35 cellular contexts compared by ENCODE assay signal in the genomic region with DNA sequence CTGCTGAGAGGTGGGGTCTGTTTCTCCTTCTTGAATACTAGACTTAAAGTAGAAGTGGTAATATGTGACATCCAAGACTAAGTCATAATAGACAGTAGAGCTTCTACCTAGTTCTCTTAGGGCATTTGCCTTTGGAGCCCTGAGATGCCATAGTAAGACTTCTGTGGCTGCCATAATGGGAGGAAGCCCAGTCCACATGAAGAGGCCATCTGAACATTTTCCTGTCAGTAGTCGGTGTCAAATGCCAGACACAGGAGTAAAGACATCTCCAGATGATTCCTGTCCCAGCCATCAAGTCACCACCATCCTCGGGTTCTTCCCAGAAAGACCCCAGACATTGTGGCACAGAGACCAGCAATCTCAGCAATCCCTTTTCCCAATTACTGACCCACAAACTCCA. TPM values are rescaled to one million over a fixed set of nuclear protein-coding genes. Genes with fewer than 3 reads are reported as not detected.
DNase-seq lines count a peak whose midpoint lies in the region; ATAC-seq and TF ChIP-seq lines count a peak whose summit lies in the region.
"Had no signal": no experiment of that assay in that cellular context is flagged by ENCODE, and none has a peak within 500 bp of the region (broad histone marks: within the 10 kb centered on the region; RNA-seq: fewer than 3 reads in every experiment).

No MANE protein-coding gene starts in this region.

- H3K4me3 ChIP-seq in SK-N-SH (ENCODE audit: low read depth in 2 of 2, low read length in 1 of 2) = no peak overlapping the region
- H3K4me3 ChIP-seq: A549; BLaER1; BLaER1 treated with 17β-estradiol and CSF1 and Interleukin-3, amounts not matched to agents 10 nM and 100 nM had no signal

- ATAC-seq in SK-N-SH treated with all-trans-retinoic acid at 6 μM for 48 hours (no peak), left cardiac atrium (no peak)
- ATAC-seq: A549; CD8-positive, alpha-beta T cell had no signal

- no peaks in the 10 kb centered on the region for H3K27me3 ChIP-seq in SK-N-SH (ENCODE audit: insufficient read depth)
- H3K27me3 ChIP-seq: BE2C; BLaER1; BLaER1 treated with 17β-estradiol and CSF1 and Interleukin-3, amounts not matched to agents 10 nM and 100 nM had no signal

- no peaks in the 10 kb centered on the region for H3K36me3 ChIP-seq in SK-N-SH (replicated peaks in 1 of 2; ENCODE audit: control insufficient read depth in 1 of 2, insufficient read depth in 2 of 2, low read length in 1 of 2)
- H3K36me3 ChIP-seq: BE2C; BLaER1; BLaER1 treated with 17β-estradiol and CSF1 and Interleukin-3, amounts not matched to agents 10 nM and 100 nM had no signal

- intact Hi-C loops in cardiac septum (cut with DNase I) = no loop called here
- intact Hi-C loops in left cardiac atrium (cut with DNase I) = no loop called here

- no peak overlapping the region for H3K27ac ChIP-seq in SK-N-SH (ENCODE audit: low read depth in 2 of 2, low read length in 1 of 2)
- H3K27ac ChIP-seq: 22Rv1; A549; BLaER1; BLaER1 treated with 17β-estradiol and CSF1 and Interleukin-3, amounts not matched to agents 10 nM and 100 nM; C4-2B had no signal

- H3K9me3 ChIP-seq in SK-N-SH = no peaks in the 10 kb centered on the region
- H3K9me3 ChIP-seq: A549, BE2C, BLaER1, Caco-2 had no signal

- CTCF ChIA-PET in SK-N-SH (lab: Yijun Ruan, JAX) = interaction anchor here (0.8 kb wide), 1 partner anchor 18 kb away, joined by 3 read pairs; no protein-coding TSS in a partner anchor

- no peaks in the 10 kb centered on the region for H3K79me2 ChIP-seq in SK-N-SH (ENCODE audit: insufficient read depth)

- TF ChIP-seq CTCF in SK-N-SH (IDR thresholded peaks at IDR 0.05) = no peak

- H2AFZ ChIP-seq in SK-N-SH (ENCODE audit: low read depth) = no peak overlapping the region

- H3K4me1 ChIP-seq in SK-N-SH (ENCODE audit: control insufficient read depth in 1 of 2, insufficient read depth in 2 of 2, low read depth in 1 of 2, low read length in 1 of 2) = peaks cover 0 to 14% of the 10 kb centered on the region in 2 experiments; a peak in 1 of 4 replicates
- H3K4me1 ChIP-seq: A549, BE2C, BLaER1, Caco-2 had no signal

- DNase-seq in SK-N-SH = no peak
- DNase-seq in cardiac septum (ENCODE audit: low spot score) = peak; percentile 24
- DNase-seq in left cardiac atrium = no peak
- peak; percentile 13 for DNase-seq in islet precursor cell
- no peak for DNase-seq in NCI-H446 (lab: John Stamatoyannopoulos, UW)
- DNase-seq: 8988T; ACHN; AML-193; BE2C; C1 segment of cervical spinal cord; Caco-2; Calu3; CD4-positive, alpha-beta memory T cell; CD4-positive, alpha-beta T cell; CD4-positive, CD25-positive, alpha-beta regulatory T cell; CD8-positive, alpha-beta memory T cell; CD8-positive, alpha-beta T cell; COR-L47; DMS 273 treated with DMSO at 0.1 percent for 48 hours; DMS153; DMS53; DMS79; DMS79 treated with DMSO at 0.1 percent for 48 hours; DND-41; EL had no signal

- no peak overlapping the region for H3K9ac ChIP-seq in SK-N-SH
- H3K9ac ChIP-seq: BLaER1; BLaER1 treated with 17β-estradiol and CSF1 and Interleukin-3, amounts not matched to agents 10 nM and 100 nM had no signal

- no peaks in the 10 kb centered on the region for H4K20me1 ChIP-seq in SK-N-SH (ENCODE audit: insufficient read depth)
- H4K20me1 ChIP-seq: BLaER1; BLaER1 treated with 17β-estradiol and CSF1 and Interleukin-3, amounts not matched to agents 10 nM and 100 nM had no signal

- POLR2A ChIA-PET in SK-N-SH (lab: Yijun Ruan, JAX) = no interaction called here

- no peaks in the 10 kb centered on the region for H3K9me2 ChIP-seq in SK-N-SH

- 6% methylated on average over 2 of the region's 2 CpGs for WGBS in SK-N-SH (ENCODE audit: low lambda C conversion rate)

- no peak for TF ChIP-seq RAD21 in SK-N-SH (IDR thresholded peaks at IDR 0.05; ENCODE audit: low read length)

- peaks cover 3% of the 10 kb centered on the region for H3F3A ChIP-seq in SK-N-SH (replicated peaks; ENCODE audit: insufficient read depth)

- no peak overlapping the region for H3K4me2 ChIP-seq in SK-N-SH
- H3K4me2 ChIP-seq: A549; BLaER1; BLaER1 treated with 17β-estradiol and CSF1 and Interleukin-3, amounts not matched to agents 10 nM and 100 nM had no signal

- no peak for TF ChIP-seq EP300 in SK-N-SH (IDR thresholded peaks at IDR 0.05; ENCODE audit: borderline replicate concordance in 1 of 2, low read depth in 1 of 2, low read length in 1 of 2)

TF ChIP-seq in SK-N-SH treated with all-trans-retinoic acid at 6 μM for 48 hours, 23 proteins besides CTCF, POLR2A, EP300 and RAD21:
- no peak for TF ChIP-seq SNAI2 (CRISPR knock-in tag; IDR thresholded peaks at IDR 0.05)
- TF ChIP-seq ZNF565 (CRISPR knock-in tag; conservative IDR thresholded peaks at IDR 0.05; ENCODE audit: low read depth) = peak; percentile 92

TF ChIP-seq in SK-N-SH, 30 proteins besides CTCF, POLR2A, EP300 and RAD21:
- no peak for TF ChIP-seq REST (IDR thresholded peaks at IDR 0.05; ENCODE audit: low read depth, low read length)

RNA-seq across cellular contexts. Expression of gene IRX6, which starts 58.1 kb away (rescaled TPM):
- not detected in 2 replicates for polyA plus RNA-seq in SK-N-SH (2012; rRNA removed)
- polyA plus RNA-seq in SK-N-SH (2012; cell fraction: cytosol; rRNA removed) = 0.01 TPM in 2 replicates
- polyA plus RNA-seq in SK-N-SH (2012; cell fraction: nucleus; rRNA removed) = 0.10 and 0.13 TPM in 2 replicates
- 37.1 TPM for total RNA-seq in cardiac septum
- under 1 TPM; 0.34 to 0.44 TPM for total RNA-seq in left cardiac atrium
- total RNA-seq: A673; Caco-2; Calu3; CD4-positive, alpha-beta memory T cell; CD4-positive, alpha-beta T cell; CD4-positive, CD25-positive, alpha-beta regulatory T cell; CD8-positive, alpha-beta memory T cell; CD8-positive, alpha-beta T cell had no signal
- polyA plus RNA-seq: A549; AG04450; BJ; CD14-positive monocyte; CD4-positive, alpha-beta memory T cell; CD4-positive, CD25-positive, alpha-beta regulatory T cell; CD8-positive, alpha-beta memory T cell had no signal

Comparison
In these comparisons a context has a peak if more than half of its experiments do, and no peak if none do; other contexts are left out.
1. DNase-seq: peak in cardiac septum (single experiment) and islet precursor cell (single experiment); none in SK-N-SH (single experiment), left cardiac atrium (single experiment) and NCI-H446 (0 of 2).
2. RNA of gene IRX6, which starts 58.1 kb away (total RNA-seq): 37.1 TPM in cardiac septum (single experiment); 0.34 to 0.44 TPM in left cardiac atrium; every median in the first group is over 10 times any median in the second.